In the genomic region with DNA sequence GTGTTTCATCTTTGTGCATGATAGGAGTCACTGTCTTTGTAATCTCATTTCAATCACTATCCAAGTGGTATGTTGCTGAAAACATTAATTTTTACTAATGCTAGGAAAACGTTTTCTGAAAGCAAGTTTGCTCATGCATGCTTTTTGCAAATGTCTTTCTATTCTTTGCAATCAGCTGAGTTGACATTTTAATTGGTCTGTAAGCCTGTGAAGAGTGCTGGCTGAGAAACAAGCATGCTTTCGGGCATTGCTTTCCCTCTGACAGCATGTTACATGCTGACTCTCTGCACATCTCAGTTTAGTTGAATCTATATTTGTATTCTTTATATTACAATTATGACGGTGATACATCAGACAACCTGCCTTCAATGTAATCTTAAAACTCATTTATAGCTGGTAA, we compare ENCODE assay signal across 24 cellular contexts.
"Had no signal": no experiment of that assay in that cellular context is flagged by ENCODE, and none has a peak within 500 bp of the region (broad histone marks: within the 10 kb centered on the region; RNA-seq: fewer than 3 reads in every experiment).

No MANE protein-coding gene starts in this region.

- H3K36me3 ChIP-seq: Peyer's patch, SJSA1 had no signal

- H3K27ac Mint-ChIP-seq: activated B cell treated with CpG ODN at 0.5 μM for 24 hours; activated CD4-positive, alpha-beta T cell treated with anti-CD3 and anti-CD28 coated beads, Interleukin-2, amount 10 ng/mL, durations not matched to agents 24 days and 14 days; activated CD8-positive, alpha-beta memory T cell treated with anti-CD3 and anti-CD28 coated beads, Interleukin-2, amount 10 ng/mL, durations not matched to agents 7 days and 5 days; activated naive CD4-positive, alpha-beta T cell treated with anti-CD3 and anti-CD28 coated beads, Interleukin-2, amount 50 U/mL, for 24 hours; activated T-cell treated with anti-CD3 and anti-CD28 coated beads, Interleukin-2, amount 50 U/mL, for 24 hours; activated T-helper 1 cell treated with anti-CD3 and anti-CD28 coated beads, Interleukin-12 subunit alpha, Interleukin-12 subunit beta, Interleukin-2, Interleukin-4 antibody, amounts not matched to agents 30 ng/mL and 10 ng/mL and 1 ng/mL, durations not matched to agents 14 hours and 24 hours and 36 hours; IgD-negative memory B cell; T-helper 1 cell treated with Interleukin-12 subunit alpha and Interleukin-12 subunit beta and Interleukin-4 antibody, amounts not matched to agents 30 μg/mL and 1 μg/mL, for 36 hours had no signal

- H3K36me3 Mint-ChIP-seq: activated CD8-positive, alpha-beta memory T cell treated with anti-CD3 and anti-CD28 coated beads, Interleukin-2, amount 10 ng/mL, durations not matched to agents 7 days and 5 days; activated naive CD4-positive, alpha-beta T cell treated with anti-CD3 and anti-CD28 coated beads, Interleukin-2, amount 50 U/mL, for 24 hours; IgD-negative memory B cell had no signal

- H3K27me3 Mint-ChIP-seq: activated B cell treated with CpG ODN at 0.5 μM for 24 hours; activated CD4-positive, alpha-beta T cell treated with anti-CD3 and anti-CD28 coated beads, Interleukin-2, amount 10 ng/mL, durations not matched to agents 24 days and 14 days; activated CD8-positive, alpha-beta memory T cell treated with anti-CD3 and anti-CD28 coated beads, Interleukin-2, amount 10 ng/mL, durations not matched to agents 7 days and 5 days; activated naive CD4-positive, alpha-beta T cell treated with anti-CD3 and anti-CD28 coated beads, Interleukin-2, amount 50 U/mL, for 24 hours; activated T-cell treated with anti-CD3 and anti-CD28 coated beads, Interleukin-2, amount 50 U/mL, for 24 hours; IgD-negative memory B cell had no signal

- H3K4me1 Mint-ChIP-seq: activated B cell treated with CpG ODN at 0.5 μM for 24 hours; activated CD4-positive, alpha-beta T cell treated with anti-CD3 and anti-CD28 coated beads, Interleukin-2, amount 10 ng/mL, durations not matched to agents 24 days and 14 days; activated CD8-positive, alpha-beta memory T cell treated with anti-CD3 and anti-CD28 coated beads, Interleukin-2, amount 10 ng/mL, durations not matched to agents 7 days and 5 days; activated naive CD4-positive, alpha-beta T cell treated with anti-CD3 and anti-CD28 coated beads, Interleukin-2, amount 50 U/mL, for 24 hours; IgD-negative memory B cell had no signal

- DNase-seq: activated B cell treated with CpG ODN at 0.5 μM for 24 hours; activated CD4-positive, alpha-beta T cell treated with anti-CD3 and anti-CD28 coated beads for 1 hour; activated CD4-positive, alpha-beta T cell treated with anti-CD3 and anti-CD28 coated beads, Interleukin-2, amount 10 ng/mL, durations not matched to agents 24 days and 14 days; activated CD4-positive, alpha-beta T cell treated with anti-CD3 and anti-CD28 coated beads, Interleukin-2, amount 50 U/mL, for 48 hours; activated CD8-positive, alpha-beta memory T cell treated with anti-CD3 and anti-CD28 coated beads, Interleukin-2, amount 10 ng/mL, durations not matched to agents 7 days and 5 days; activated effector memory CD4-positive, alpha-beta T cell treated with Interleukin-2 at 50 U/mL for 16 hours; activated naive CD4-positive, alpha-beta T cell; activated T-cell treated with anti-CD3 and anti-CD28 coated beads, Interleukin-2, amount 50 U/mL, for 24 hours; aorta; central memory CD4-positive, alpha-beta T cell; NCI-H1092; NCI-H2029 treated with DMSO at 0.1 percent for 48 hours; NCI-H2171; NCI-H2227 treated with DMSO at 0.1 percent for 48 hours; NCI-H526; NCI-H82; Peyer's patch; SHP77 had no signal

- H3K4me3 ChIP-seq: Peyer's patch, SJSA1 had no signal

- H3K4me3 Mint-ChIP-seq: activated B cell treated with CpG ODN at 0.5 μM for 24 hours; activated CD4-positive, alpha-beta T cell treated with anti-CD3 and anti-CD28 coated beads, Interleukin-2, amount 10 ng/mL, durations not matched to agents 24 days and 14 days; activated CD8-positive, alpha-beta memory T cell treated with anti-CD3 and anti-CD28 coated beads, Interleukin-2, amount 10 ng/mL, durations not matched to agents 7 days and 5 days; activated naive CD4-positive, alpha-beta T cell treated with anti-CD3 and anti-CD28 coated beads, Interleukin-2, amount 50 U/mL, for 24 hours; activated T-cell treated with anti-CD3 and anti-CD28 coated beads, Interleukin-2, amount 50 U/mL, for 24 hours; activated T-helper 1 cell treated with anti-CD3 and anti-CD28 coated beads, Interleukin-12 subunit alpha, Interleukin-12 subunit beta, Interleukin-2, Interleukin-4 antibody, amounts not matched to agents 30 ng/mL and 10 ng/mL and 1 ng/mL, durations not matched to agents 14 hours and 24 hours and 36 hours; IgD-negative memory B cell; T-helper 1 cell treated with Interleukin-12 subunit alpha and Interleukin-12 subunit beta and Interleukin-4 antibody, amounts not matched to agents 30 μg/mL and 1 μg/mL, for 36 hours had no signal

- H3K27ac ChIP-seq: KMS-11, Peyer's patch, SJSA1 had no signal

- ATAC-seq: activated CD8-positive, alpha-beta memory T cell treated with anti-CD3 and anti-CD28 coated beads, Interleukin-2, amount 10 ng/mL, durations not matched to agents 7 days and 5 days had no signal

- H3K4me1 ChIP-seq: Peyer's patch, SJSA1 had no signal

- H3K27me3 ChIP-seq: Peyer's patch, SJSA1 had no signal

- H3K9me3 ChIP-seq: Peyer's patch had no signal
